8 cellular contexts compared by ENCODE assay signal in the genomic region with DNA sequence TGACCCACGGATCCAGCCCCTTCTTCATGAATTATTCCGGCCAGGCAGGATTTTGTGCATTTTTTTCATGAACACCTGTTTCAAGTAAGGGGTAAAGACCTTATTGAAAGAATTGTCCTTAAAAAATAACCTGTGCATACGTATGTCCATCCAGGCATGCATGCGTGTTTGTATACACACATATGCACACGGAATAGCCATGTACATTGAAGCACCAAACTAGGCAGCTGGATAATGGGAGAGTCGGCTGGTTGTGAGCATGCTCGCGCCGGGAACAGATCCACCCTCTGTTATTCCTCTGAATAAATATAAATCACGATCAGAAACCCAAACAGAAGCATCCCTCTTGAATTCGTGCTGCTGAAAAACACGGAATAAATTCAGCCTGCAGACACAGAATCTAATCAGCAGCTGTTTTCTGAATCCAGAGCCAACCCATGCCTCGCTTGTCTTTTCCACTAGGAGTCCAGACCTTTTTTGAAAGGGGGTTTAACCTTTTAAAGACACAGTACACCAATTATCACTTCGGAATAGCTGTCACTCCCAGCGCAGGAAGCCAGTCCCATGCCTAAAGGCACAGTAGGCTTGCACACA. TPM values are rescaled to one million over a fixed set of nuclear protein-coding genes. Genes with fewer than 3 reads are reported as not detected.
DNase-seq lines count a peak whose midpoint lies in the region; ATAC-seq, FAIRE-seq and TF ChIP-seq lines count a peak whose summit lies in the region.

A gene (minus strand): TSS at position 473 of the 594 bp plus-strand sequence.

- CTCF ChIA-PET in HEK293 (lab: Yijun Ruan, JAX) (interaction anchor here (0.6 to 1.6 kb wide), 2 partner anchors 8 to 220 kb away, joined by 3 to 4 read pairs; no protein-coding TSS in a partner anchor), H1 (lab: Charles Lee; ENCODE audit: partially characterized antibody) (interaction anchor here (0.9 to 2.0 kb wide), 4 partner anchors 9 to 340 kb away, joined by 3 to 8 read pairs (median 4); no protein-coding TSS in a partner anchor)

- H2BK20ac ChIP-seq in H1 (ENCODE audit: low read length), result no peak within 1 kb of the TSS

- TF ChIP-seq RAD21 in H1 (IDR thresholded peaks at IDR 0.05 in 1 of 2, conservative IDR thresholded peaks at IDR 0.05 in 1 of 2; ENCODE audit: low read depth in 2 of 2, low read length in 2 of 2), result no peak

- TF ChIP-seq EP300 in H1 (IDR thresholded peaks at IDR 0.05; ENCODE audit: borderline replicate concordance in 1 of 2, low read depth in 2 of 2, low read length in 2 of 2), result no peak

- no peaks in the 10 kb centered on the region for H3K79me1 ChIP-seq in H1 (ENCODE audit: low read depth, low read length)
- no peaks in the 10 kb centered on the region for H3K79me1 ChIP-seq in mesendoderm (ENCODE audit: low read length)

- peaks cover 0 to 1% of the 10 kb centered on the region in 2 experiments for H4K20me1 ChIP-seq in H1 (replicated peaks in 1 of 2; ENCODE audit: control insufficient read depth in 1 of 2, insufficient read depth in 2 of 2, low read length in 2 of 2)

- H3K27ac ChIP-seq in HEK293 (ENCODE audit: extremely low read depth, low read depth, low read length) (peak within 1 kb of the TSS; percentile 47; the same call in 1 of the 2 replicates), RWPE2 (ENCODE audit: poor library complexity, severe bottlenecking) (peak within 1 kb of the TSS; percentile 36), H1 (ENCODE audit: low read depth, low read length) (no peak within 1 kb of the TSS), mesendoderm (ENCODE audit: low read depth, low read length) (no peak within 1 kb of the TSS)

- H4K91ac ChIP-seq in H1 (replicated peaks; ENCODE audit: insufficient read length, low read length), result no peak within 1 kb of the TSS

- H3K4me3 ChIP-seq in HEK293 (ENCODE audit: low read depth, low read length) (peak within 1 kb of the TSS; percentile 46), RWPE2 (ENCODE audit: severe bottlenecking) (peak within 1 kb of the TSS; percentile 49), H1 (ENCODE audit: extremely low read depth in 1 of 4, insufficient read depth in 2 of 4, low read depth in 3 of 4, low read length in 4 of 4) (peak within 1 kb of the TSS; percentile 52 to 72 (median 61)), mesendoderm (ENCODE audit: low read length) (no peak within 1 kb of the TSS)

- no peak within 1 kb of the TSS for H3K56ac ChIP-seq in H1 (replicated peaks; ENCODE audit: insufficient read length, low read depth, low read length)
- H3K56ac ChIP-seq in mesendoderm (ENCODE audit: low read length), result peak within 1 kb of the TSS; percentile 79

- H3K36me3 ChIP-seq in HEK293 (ENCODE audit: control insufficient read depth in 2 of 2, insufficient read depth in 1 of 2, low read length in 2 of 2) (no peaks in the 10 kb centered on the region), RWPE2 (ENCODE audit: low read depth) (no peaks in the 10 kb centered on the region), H1 (ENCODE audit: control insufficient read depth in 2 of 4, insufficient read depth in 4 of 4, low read length in 3 of 4) (no peaks in the 10 kb centered on the region), mesendoderm (ENCODE audit: control insufficient read depth, insufficient read depth, low read length) (no peaks in the 10 kb centered on the region)

- TF ChIP-seq CTCF in HEK293 (tag by site-specific recombination; IDR thresholded peaks at IDR 0.05) (no peak), RWPE2 (IDR thresholded peaks at IDR 0.05; ENCODE audit: poor library complexity, severe bottlenecking) (no peak), H1 (IDR thresholded peaks at IDR 0.05; ENCODE audit: control extremely low read depth in 1 of 3, insufficient read depth in 1 of 3, low read depth in 1 of 3, low read length in 3 of 3) (0 out of 4 replicates have a peak, but pooled peaks of 1 of the 3 experiments have one; percentile 0)

- H2BK15ac ChIP-seq in H1 (ENCODE audit: low read length) (no peak within 1 kb of the TSS), mesendoderm (replicated peaks; ENCODE audit: low read depth) (no peak within 1 kb of the TSS)

- ATAC-seq in RWPE2 (ENCODE audit: low read depth) (peak; percentile 44; the same call in 2 of the 3 replicates), HG03095 (IDR thresholded peaks at IDR 0.05; ENCODE audit: unreplicated experiment) (no peak), GM21447 (IDR thresholded peaks at IDR 0.05; ENCODE audit: unreplicated experiment) (no peak)

- peak within 1 kb of the TSS; percentile 42; the same call in 1 of the 2 replicates for H2AFZ ChIP-seq in H1 (ENCODE audit: low read length)

- H2BK5ac ChIP-seq in H1 (ENCODE audit: low read depth, low read length), result no peak within 1 kb of the TSS
- H2BK5ac ChIP-seq in mesendoderm (ENCODE audit: low read length), result no peak within 1 kb of the TSS

- H3K23ac ChIP-seq in H1 (ENCODE audit: insufficient read length) (no peak within 1 kb of the TSS), mesendoderm (ENCODE audit: low read length) (no peak within 1 kb of the TSS)

- WGBS in H1 (ENCODE audit: extremely low coverage in 1 of 2, insufficient coverage in 1 of 2, insufficient read length in 1 of 2, insufficient replicate concordance in 2 of 2, low coverage in 1 of 2, low lambda C conversion rate in 2 of 2, missing lambda C conversion rate in 1 of 2), 2 experiments, result 15% methylated on average over 15 of the region's 15 CpGs; no CpG with 5 or more reads in 1 of the 2 experiments
- WGBS in mesendoderm (ENCODE audit: extremely low coverage, insufficient coverage, low lambda C conversion rate), result no CpG with 5 or more reads among the region's 15 CpGs

- H3K27me3 ChIP-seq in RWPE2 (ENCODE audit: insufficient read depth, poor library complexity, severe bottlenecking) (no peaks in the 10 kb centered on the region), H1 (replicated peaks in 1 of 4; ENCODE audit: control insufficient read depth in 3 of 4, extremely low read depth in 1 of 4, insufficient read depth in 3 of 4, low read length in 3 of 4) (peaks cover 14 to 36% (median 30%) of the 10 kb centered on the region in 4 experiments), mesendoderm (ENCODE audit: insufficient read depth, low read length, poor library complexity) (peaks cover 2% of the 10 kb centered on the region)

- no peak within 1 kb of the TSS for H4K5ac ChIP-seq in H1 (ENCODE audit: insufficient read length, low read depth, low read length)
- no peak within 1 kb of the TSS for H4K5ac ChIP-seq in mesendoderm (ENCODE audit: low read length)

- H3K4ac ChIP-seq in H1 (replicated peaks; ENCODE audit: insufficient read length, low read depth, low read length) (no peak within 1 kb of the TSS), mesendoderm (ENCODE audit: low read depth, low read length) (no peak within 1 kb of the TSS)

- H3K9ac ChIP-seq in H1 (replicated peaks in 1 of 4; ENCODE audit: extremely low read depth in 1 of 4, low read depth in 3 of 4, low read length in 3 of 4) (peak within 1 kb of the TSS in 1 of 4 experiments; percentile 13; a peak in 2 of 7 replicates), mesendoderm (ENCODE audit: low read length) (peak within 1 kb of the TSS; percentile 50)

- 0 out of 2 replicates have a peak within 1 kb of the TSS, but pooled peaks have one; percentile 65 for H2BK12ac ChIP-seq in H1 (ENCODE audit: low read depth, low read length)

- peaks cover 7% of the 10 kb centered on the region for H3K23me2 ChIP-seq in H1 (ENCODE audit: low read depth, low read length)

- FAIRE-seq in H1 (lab: Jason Lieb, UNC), result peak; percentile 57

- H3K79me2 ChIP-seq in H1 (ENCODE audit: control insufficient read depth in 1 of 2, insufficient read depth in 2 of 2, low read length in 2 of 2) (no peaks in the 10 kb centered on the region), mesendoderm (ENCODE audit: control insufficient read depth, insufficient read depth, low read length) (no peaks in the 10 kb centered on the region)

- H2BK120ac ChIP-seq in H1 (replicated peaks; ENCODE audit: low read depth, low read length), result no peak within 1 kb of the TSS
- H2BK120ac ChIP-seq in mesendoderm (ENCODE audit: low read depth, low read length), result no peak within 1 kb of the TSS

- no peak within 1 kb of the TSS for H2AK5ac ChIP-seq in H1 (ENCODE audit: low read depth, low read length)
- H2AK5ac ChIP-seq in mesendoderm (ENCODE audit: low read length), result no peak within 1 kb of the TSS

- POLR2A ChIA-PET in HEK293 (lab: Yijun Ruan, JAX) (interaction anchor here (0.8 to 1.4 kb wide), 3 partner anchors 16 to 37 kb away, joined by 3 to 4 read pairs (median 3); no protein-coding TSS in a partner anchor), H1 (lab: Charles Lee; ENCODE audit: partially characterized antibody) (interaction anchor here (1.3 kb wide), 1 partner anchor 9 kb away, joined by 3 read pairs; no protein-coding TSS in a partner anchor)

- H3K14ac ChIP-seq in H1 (ENCODE audit: insufficient read length), result no peak within 1 kb of the TSS

- H3K4me2 ChIP-seq in H1 (ENCODE audit: insufficient read depth in 1 of 2, low read depth in 2 of 2, low read length in 2 of 2), result peak within 1 kb of the TSS; percentile 81 to 95
- H3K4me2 ChIP-seq in mesendoderm (ENCODE audit: low read length), result peak within 1 kb of the TSS; percentile 66

- no peak within 1 kb of the TSS for H3K18ac ChIP-seq in H1 (ENCODE audit: extremely low read depth, low read length)
- H3K18ac ChIP-seq in mesendoderm (ENCODE audit: low read length), result peak within 1 kb of the TSS; percentile 21

- no peak within 1 kb of the TSS for H4K8ac ChIP-seq in H1 (ENCODE audit: extremely low read depth, insufficient read depth, low read length)
- H4K8ac ChIP-seq in mesendoderm (ENCODE audit: low read depth, low read length), result no peak within 1 kb of the TSS

- DNase-seq in AG20443 (ENCODE audit: low spot score) (peak; percentile 67), RWPE2 (ENCODE audit: low spot score) (no peak), H1 (ENCODE audit: low read depth in 1 of 2, low spot score in 2 of 2) (peak in 1 of 2 experiments; percentile 43), mesendoderm (peak; percentile 68), ureter (ENCODE audit: low spot score) (no peak)

- H3K4me1 ChIP-seq in HEK293 (ENCODE audit: control insufficient read depth, insufficient read depth, low read length), result peaks cover 25% of the 10 kb centered on the region
- peaks cover 26% of the 10 kb centered on the region for H3K4me1 ChIP-seq in RWPE2 (ENCODE audit: insufficient read depth, poor library complexity, severe bottlenecking)
- peaks cover 8 to 22% (median 12%) of the 10 kb centered on the region in 4 experiments for H3K4me1 ChIP-seq in H1 (replicated peaks in 1 of 4; ENCODE audit: control insufficient read depth in 3 of 4, insufficient read depth in 4 of 4, low read length in 3 of 4)
- H3K4me1 ChIP-seq in mesendoderm (ENCODE audit: control insufficient read depth, low read depth, low read length), result peaks cover 4% of the 10 kb centered on the region

- H3K9me3 ChIP-seq in HEK293 (ENCODE audit: control insufficient read depth, insufficient read depth, low read depth, low read length) (no peaks in the 10 kb centered on the region), RWPE2 (ENCODE audit: severe bottlenecking) (no peaks in the 10 kb centered on the region), H1 (ENCODE audit: insufficient read depth in 2 of 2, low read depth in 1 of 2, low read length in 1 of 2) (no peaks in the 10 kb centered on the region)

- no peak for TF ChIP-seq POLR2A in H1 (IDR thresholded peaks at IDR 0.05; ENCODE audit: control extremely low read depth in 1 of 2, low read depth in 2 of 2, low read length in 2 of 2)

RNA-seq across cellular contexts. Expression of the gene that starts here (rescaled TPM):
- 0.38 and 0.69 TPM in 2 replicates for total RNA-seq in H1 (2021; fragmentation: NEBNext Ultra II Directional; extraction: Animal tissue kit (Norgen Biotek cat#: 25700))
- 0.20 and 0.24 TPM in 2 replicates for polyA plus RNA-seq in H1 (2011; rRNA removed)
- polyA plus RNA-seq in H1 (2011; cell fraction: cytosol; rRNA removed), result 0.18 TPM
- 0.43 TPM for polyA plus RNA-seq in H1 (2011; cell fraction: nucleus; rRNA removed)
- polyA plus RNA-seq in H1 (2012, experiment 1 of 2), result 0.12 to 0.28 TPM (median 0.21 TPM) in 4 replicates
- 0.10 TPM for polyA plus RNA-seq in H1 (2012, experiment 2 of 2)
- polyA plus RNA-seq in H1 (2013, experiment 1 of 2), result 0.34 TPM
- 0.35 TPM for polyA plus RNA-seq in H1 (2013, experiment 2 of 2)
- polyA minus RNA-seq in H1 (2011; rRNA and poly(A)+ RNA removed), result 0.12 and 0.13 TPM in 2 replicates
- polyA minus RNA-seq in H1 (2011; cell fraction: cytosol; rRNA and poly(A)+ RNA removed), result 0.15 TPM
- polyA minus RNA-seq in H1 (2011; cell fraction: nucleus; rRNA and poly(A)+ RNA removed), result 0.30 TPM
- polyA plus RNA-seq in mesendoderm (2013, experiment 1 of 2), result 1.1 TPM
- polyA plus RNA-seq in mesendoderm (2013, experiment 2 of 2), result 1.3 TPM
- total RNA-seq in ureter, result 10.1 TPM

Comparison
In these comparisons a context has a peak if more than half of its experiments do, and no peak if none do; other contexts are left out.
1. DNase-seq: peak in AG20443 (single experiment) and mesendoderm (single experiment); none in RWPE2 (single experiment) and ureter (single experiment).
2. H3K27ac ChIP-seq: peak in HEK293 (single experiment) and RWPE2 (single experiment); none in H1 (single experiment) and mesendoderm (single experiment).